ENCODE assay signal across 8 cellular contexts in genomic region chr1:39047374-39048229, GRCh38. TPM values are rescaled to one million over a fixed set of nuclear protein-coding genes. Genes with fewer than 3 reads are reported as not detected.
DNase-seq lines count a peak whose midpoint lies in the region; ATAC-seq and TF ChIP-seq lines count a peak whose summit lies in the region.

No MANE protein-coding gene starts in this region.

- H3K36me3 Mint-ChIP-seq in activated naive CD8-positive, alpha-beta T cell treated with anti-CD3 and anti-CD28 coated beads, Interleukin-2, amount 50 U/mL, for 24 hours (ENCODE audit: low read depth): peaks cover 3% of the 10 kb centered on the region
- peaks cover 9% of the 10 kb centered on the region for H3K36me3 Mint-ChIP-seq in activated naive CD8-positive, alpha-beta T cell treated with anti-CD3 and anti-CD28 coated beads for 36 hours
- peaks cover 10% of the 10 kb centered on the region; the same call in 1 of the 2 replicates for H3K36me3 Mint-ChIP-seq in WTC11

- intact Hi-C loops in vagina (cut with DNase I): no loop called here

- TF ChIP-seq RAD21 in liver (IDR thresholded peaks at IDR 0.05): peak in 1 of 2 donors; percentile 6

- H3K9me3 Mint-ChIP-seq in activated naive CD8-positive, alpha-beta T cell treated with anti-CD3 and anti-CD28 coated beads, Interleukin-2, amount 50 U/mL, for 24 hours: no peaks in the 10 kb centered on the region
- H3K9me3 Mint-ChIP-seq in activated naive CD8-positive, alpha-beta T cell treated with anti-CD3 and anti-CD28 coated beads for 36 hours: no peaks in the 10 kb centered on the region
- H3K9me3 Mint-ChIP-seq in WTC11: no peaks in the 10 kb centered on the region

- DNase-seq in activated naive CD8-positive, alpha-beta T cell treated with anti-CD3 and anti-CD28 coated beads, Interleukin-2, amount 50 U/mL, for 24 hours: no peak
- no peak for DNase-seq in activated naive CD8-positive, alpha-beta T cell treated with anti-CD3 and anti-CD28 coated beads for 36 hours
- DNase-seq in astrocyte of the hippocampus (ENCODE audit: low read depth, low spot score): peak; percentile 93
- peak in 1 of 2 donors; percentile 93 for DNase-seq in vagina (ENCODE audit: extremely low spot score in 2 of 2)
- DNase-seq in WTC11 (ENCODE audit: low spot score): no peak
- no peak for DNase-seq in GM20000 (ENCODE audit: low spot score)

- 70% methylated on average over 12 of the region's 12 CpGs for WGBS in liver

- H3K36me3 ChIP-seq in liver (ENCODE audit: control insufficient read depth in 4 of 4, insufficient read depth in 3 of 4, low read depth in 1 of 4, low read length in 3 of 4) (peaks cover 0 to 16% (median 8%) of the 10 kb centered on the region in 4 donors), vagina (peaks cover 0 to 3% of the 10 kb centered on the region in 2 donors)

- H3K4me3 ChIP-seq in liver (ENCODE audit: low read depth in 1 of 3, low read length in 3 of 3) (no peak overlapping the region), vagina (no peak overlapping the region)

- H3K9me3 ChIP-seq in liver (ENCODE audit: control insufficient read depth in 4 of 4, low read length in 3 of 4) (no peaks in the 10 kb centered on the region), vagina (no peaks in the 10 kb centered on the region)

- no peak overlapping the region for H3K4me3 Mint-ChIP-seq in activated naive CD8-positive, alpha-beta T cell treated with anti-CD3 and anti-CD28 coated beads, Interleukin-2, amount 50 U/mL, for 24 hours
- no peak overlapping the region for H3K4me3 Mint-ChIP-seq in activated naive CD8-positive, alpha-beta T cell treated with anti-CD3 and anti-CD28 coated beads for 36 hours
- H3K4me3 Mint-ChIP-seq in WTC11: no peak overlapping the region

- H3K9ac ChIP-seq in liver (ENCODE audit: low read depth in 1 of 2, low read length in 2 of 2): no peak overlapping the region

- ATAC-seq in activated naive CD8-positive, alpha-beta T cell treated with anti-CD3 and anti-CD28 coated beads, Interleukin-2, amount 50 U/mL, for 24 hours: peak; percentile 33
- ATAC-seq in WTC11 (no peak), HG03159 (IDR thresholded peaks at IDR 0.05; ENCODE audit: unreplicated experiment) (no peak)

- no peak for TF ChIP-seq POLR2A in vagina (IDR thresholded peaks at IDR 0.05)

- peaks cover 3% of the 10 kb centered on the region for H3K4me1 Mint-ChIP-seq in activated naive CD8-positive, alpha-beta T cell treated with anti-CD3 and anti-CD28 coated beads, Interleukin-2, amount 50 U/mL, for 24 hours
- H3K4me1 Mint-ChIP-seq in activated naive CD8-positive, alpha-beta T cell treated with anti-CD3 and anti-CD28 coated beads for 36 hours: peaks cover 4% of the 10 kb centered on the region
- peaks cover 18% of the 10 kb centered on the region for H3K4me1 Mint-ChIP-seq in WTC11

- CTCF ChIA-PET in WTC11 (lab: Charles Lee): interaction anchor here (0.9 kb wide), 1 partner anchor 33 kb away, joined by 3 read pairs; no protein-coding TSS in a partner anchor

- no peak for TF ChIP-seq CTCF in liver (IDR thresholded peaks at IDR 0.05; ENCODE audit: low read depth, low read length, missing input control)
- TF ChIP-seq CTCF in vagina (IDR thresholded peaks at IDR 0.05): no peak
- TF ChIP-seq CTCF in WTC11 (IDR thresholded peaks at IDR 0.05): no peak
- no peak for TF ChIP-seq CTCF in GM20000 (IDR thresholded peaks at IDR 0.05; ENCODE audit: extremely low read depth, missing control alignments)

- H3K27me3 Mint-ChIP-seq in activated naive CD8-positive, alpha-beta T cell treated with anti-CD3 and anti-CD28 coated beads, Interleukin-2, amount 50 U/mL, for 24 hours: no peaks in the 10 kb centered on the region
- no peaks in the 10 kb centered on the region for H3K27me3 Mint-ChIP-seq in activated naive CD8-positive, alpha-beta T cell treated with anti-CD3 and anti-CD28 coated beads for 36 hours
- H3K27me3 Mint-ChIP-seq in WTC11 (ENCODE audit: low read depth): no peaks in the 10 kb centered on the region

- H3K27me3 ChIP-seq in liver (ENCODE audit: control insufficient read depth in 4 of 4, insufficient read depth in 4 of 4, low read length in 3 of 4) (no peaks in the 10 kb centered on the region), vagina (no peaks in the 10 kb centered on the region)

- no peaks in the 10 kb centered on the region for H3K4me1 ChIP-seq in liver (ENCODE audit: control insufficient read depth in 4 of 4, insufficient read depth in 4 of 4, low read length in 3 of 4)
- peaks cover 14% of the 10 kb centered on the region for H3K4me1 ChIP-seq in vagina

- H3K27ac ChIP-seq in liver (ENCODE audit: low read depth in 1 of 2, low read length in 2 of 2) (peak overlapping the region; percentile 25 to 70), vagina (peak overlapping the region; percentile 80)

- no peak overlapping the region for H3K27ac Mint-ChIP-seq in activated naive CD8-positive, alpha-beta T cell treated with anti-CD3 and anti-CD28 coated beads, Interleukin-2, amount 50 U/mL, for 24 hours
- no peak overlapping the region for H3K27ac Mint-ChIP-seq in activated naive CD8-positive, alpha-beta T cell treated with anti-CD3 and anti-CD28 coated beads for 36 hours
- H3K27ac Mint-ChIP-seq in WTC11: no peak overlapping the region; the same call in 1 of the 2 replicates

- POLR2A ChIA-PET in WTC11 (lab: Charles Lee): no interaction called here

TF ChIP-seq in liver, 16 proteins besides CTCF, POLR2A, EP300 and RAD21:
- no peak for TF ChIP-seq HNF4G (IDR thresholded peaks at IDR 0.05)
- peak; percentile 84 for TF ChIP-seq NR2F2 (IDR thresholded peaks at IDR 0.05)
- TF ChIP-seq JUND (IDR thresholded peaks at IDR 0.05): peak; percentile 55 to 73
- TF ChIP-seq SP1 (IDR thresholded peaks at IDR 0.05): peak; percentile 79
- peak; percentile 41 to 46 for TF ChIP-seq RXRA (IDR thresholded peaks at IDR 0.05)

TF ChIP-seq in WTC11, 78 proteins besides CTCF, POLR2A, EP300 and RAD21 (continues in another document):
- TF ChIP-seq IRF2 (CRISPR knock-in tag; IDR thresholded peaks at IDR 0.05; ENCODE audit: borderline replicate concordance, low read depth) (no peak), ZBTB21 (CRISPR knock-in tag; IDR thresholded peaks at IDR 0.05; ENCODE audit: borderline replicate concordance) (no peak), GTF2I (CRISPR knock-in tag; conservative IDR thresholded peaks at IDR 0.05) (no peak), AFF4 (CRISPR knock-in tag; IDR thresholded peaks at IDR 0.05; ENCODE audit: borderline replicate concordance) (no peak), RELA (CRISPR knock-in tag; IDR thresholded peaks at IDR 0.05; ENCODE audit: borderline replicate concordance) (no peak), ZNF416 (CRISPR knock-in tag; IDR thresholded peaks at IDR 0.05) (no peak), ZNF423 (CRISPR knock-in tag; IDR thresholded peaks at IDR 0.05) (no peak)
- TF ChIP-seq, protein P1, sequence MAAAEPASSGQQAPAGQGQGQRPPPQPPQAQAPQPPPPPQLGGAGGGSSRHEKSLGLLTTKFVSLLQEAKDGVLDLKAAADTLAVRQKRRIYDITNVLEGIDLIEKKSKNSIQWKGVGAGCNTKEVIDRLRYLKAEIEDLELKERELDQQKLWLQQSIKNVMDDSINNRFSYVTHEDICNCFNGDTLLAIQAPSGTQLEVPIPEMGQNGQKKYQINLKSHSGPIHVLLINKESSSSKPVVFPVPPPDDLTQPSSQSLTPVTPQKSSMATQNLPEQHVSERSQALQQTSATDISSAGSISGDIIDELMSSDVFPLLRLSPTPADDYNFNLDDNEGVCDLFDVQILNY (CRISPR knock-in tag; IDR thresholded peaks at IDR 0.05): no peak
- TF ChIP-seq, protein P2, sequence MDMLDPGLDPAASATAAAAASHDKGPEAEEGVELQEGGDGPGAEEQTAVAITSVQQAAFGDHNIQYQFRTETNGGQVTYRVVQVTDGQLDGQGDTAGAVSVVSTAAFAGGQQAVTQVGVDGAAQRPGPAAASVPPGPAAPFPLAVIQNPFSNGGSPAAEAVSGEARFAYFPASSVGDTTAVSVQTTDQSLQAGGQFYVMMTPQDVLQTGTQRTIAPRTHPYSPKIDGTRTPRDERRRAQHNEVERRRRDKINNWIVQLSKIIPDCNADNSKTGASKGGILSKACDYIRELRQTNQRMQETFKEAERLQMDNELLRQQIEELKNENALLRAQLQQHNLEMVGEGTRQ (CRISPR knock-in tag; IDR thresholded peaks at IDR 0.05): no peak

RNA-seq across cellular contexts. Expression of gene NDUFS5, which starts 21.5 kb away (rescaled TPM):
- 100 to 1,000 TPM; 191 to 201 TPM for total RNA-seq in activated naive CD8-positive, alpha-beta T cell treated with anti-CD3 and anti-CD28 coated beads for 36 hours
- total RNA-seq in liver (100 to 1,000 TPM; 193 to 213 TPM), vagina (534 TPM), WTC11 (2021) (402 to 430 TPM (median 414 TPM) in 3 replicates)
- 100 to 1,000 TPM; 259 to 308 TPM for polyA plus RNA-seq in liver

RNA-seq across cellular contexts. Expression of gene AKIRIN1, which starts 56.5 kb away (rescaled TPM):
- 10 to 100 TPM; 68.2 to 70.7 TPM for total RNA-seq in activated naive CD8-positive, alpha-beta T cell treated with anti-CD3 and anti-CD28 coated beads for 36 hours
- total RNA-seq in liver (10 to 100 TPM; 30.0 to 52.4 TPM), vagina (27.5 TPM), WTC11 (2021) (183 to 214 TPM (median 212 TPM) in 3 replicates)
- 10 to 100 TPM; 18.2 to 23.6 TPM for polyA plus RNA-seq in liver
